8 cellular contexts compared by ENCODE assay signal in the genomic region with DNA sequence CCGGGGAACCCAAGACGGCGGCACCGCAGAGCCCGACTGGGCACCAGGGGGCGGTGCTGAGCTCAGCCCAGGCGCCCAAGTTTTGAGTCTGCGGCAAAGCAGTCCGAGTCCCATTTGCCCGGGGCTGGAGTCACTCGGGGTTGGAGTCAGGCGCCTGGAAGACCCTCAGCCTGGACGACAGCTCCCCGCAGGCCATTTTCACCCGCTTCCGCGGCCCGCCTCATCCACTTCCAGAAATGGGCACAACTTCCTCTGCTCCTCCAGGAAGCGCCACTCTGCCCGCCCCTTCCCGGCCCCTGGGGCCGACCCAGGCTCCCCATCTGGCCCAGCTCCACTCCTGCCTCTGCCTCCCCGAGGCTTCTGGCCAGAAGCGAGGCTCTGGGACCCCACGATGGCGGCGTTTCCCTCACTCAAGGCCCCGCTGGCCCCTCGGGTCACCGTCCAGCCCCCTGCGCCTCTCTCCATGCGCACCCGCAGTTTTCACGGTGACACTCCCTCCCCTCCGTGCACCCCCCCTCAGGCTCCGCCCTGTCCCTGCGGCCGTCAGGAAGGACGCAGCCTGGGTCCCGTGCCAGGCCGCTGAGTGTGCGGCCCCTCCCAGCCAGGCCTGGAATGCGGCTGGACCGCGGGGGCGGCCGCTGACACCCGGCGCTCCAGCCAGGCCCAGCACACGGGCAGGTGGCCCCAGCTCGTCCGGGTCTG. TPM values are rescaled to one million over a fixed set of nuclear protein-coding genes. Genes with fewer than 3 reads are reported as not detected.
DNase-seq lines count a peak whose midpoint lies in the region; ATAC-seq and TF ChIP-seq lines count a peak whose summit lies in the region.

No MANE protein-coding gene starts in this region.

- peak; percentile 85 for DNase-seq in DMS114 treated with DMSO at 0.1 percent for 48 hours (lab: John Stamatoyannopoulos, UW; ENCODE audit: unreplicated experiment)
- DNase-seq in GM23338 (ENCODE audit: low spot score) = peak; percentile 92
- peak; percentile 71 for DNase-seq in NCI-H1105 (lab: John Stamatoyannopoulos, UW)
- DNase-seq in anterior cingulate cortex (lab: John Stamatoyannopoulos, UW) = peak; percentile 19 to 97 (median 84)
- DNase-seq in right atrium auricular region (ENCODE audit: low spot score) = peak; percentile 95
- peak; percentile 97 to 98 for DNase-seq in psoas muscle
- DNase-seq in vagina (ENCODE audit: extremely low spot score in 2 of 2) = peak in 1 of 2 donors; percentile 94

- ATAC-seq in GM23338 = peak; percentile 66
- peak; percentile 82 to 86 (median 84) for ATAC-seq in psoas muscle

- peak in 1 of 2 donors; percentile 68 for TF ChIP-seq POLR2A in vagina (IDR thresholded peaks at IDR 0.05)

- H3K4me1 ChIP-seq in GM23338 (ENCODE audit: insufficient read depth) (peaks cover 17% of the 10 kb centered on the region), right atrium auricular region (peaks cover 0 to 58% of the 10 kb centered on the region in 2 donors), psoas muscle (peaks cover 32% of the 10 kb centered on the region), vagina (peaks cover 35% of the 10 kb centered on the region)

- peak overlapping the region; percentile 93 for H3K27ac Mint-ChIP-seq in GM23338
- peak overlapping the region; percentile 91 for H3K27ac Mint-ChIP-seq in T-helper 1 cell treated with Interleukin-12 subunit alpha and Interleukin-12 subunit beta and Interleukin-4 antibody, amounts not matched to agents 30 μg/mL and 1 μg/mL, for 36 hours

- no peaks in the 10 kb centered on the region for H3K9me2 ChIP-seq in GM23338 (ENCODE audit: insufficient read depth)

- H3K4me2 ChIP-seq in GM23338 = peak overlapping the region; percentile 95

- peak overlapping the region; percentile 87 for H3K4me3 ChIP-seq in GM23338
- H3K4me3 ChIP-seq in right atrium auricular region = peak overlapping the region; percentile 50 to 64
- peak overlapping the region; percentile 88 for H3K4me3 ChIP-seq in psoas muscle
- H3K4me3 ChIP-seq in vagina = peak overlapping the region; percentile 51 to 74

- peaks cover 3% of the 10 kb centered on the region; the same call in 1 of the 3 replicates for H3K9me3 Mint-ChIP-seq in GM23338
- no peaks in the 10 kb centered on the region for H3K9me3 Mint-ChIP-seq in T-helper 1 cell treated with Interleukin-12 subunit alpha and Interleukin-12 subunit beta and Interleukin-4 antibody, amounts not matched to agents 30 μg/mL and 1 μg/mL, for 36 hours

- peak overlapping the region; percentile 73 for H3K4me3 Mint-ChIP-seq in GM23338
- H3K4me3 Mint-ChIP-seq in T-helper 1 cell treated with Interleukin-12 subunit alpha and Interleukin-12 subunit beta and Interleukin-4 antibody, amounts not matched to agents 30 μg/mL and 1 μg/mL, for 36 hours = peak overlapping the region; percentile 74

- WGBS in psoas muscle, 3 donors = 0 to 1% (median 1%) methylated on average over 49 to 52 of the region's 52 CpGs

- TF ChIP-seq CTCF in GM23338 (conservative IDR thresholded peaks at IDR 0.05; ENCODE audit: low read depth in 2 of 2) (peak; percentile 87 to 94), right atrium auricular region (IDR thresholded peaks at IDR 0.05) (peak; percentile 96 to 97), psoas muscle (IDR thresholded peaks at IDR 0.05) (peak; percentile 93), vagina (IDR thresholded peaks at IDR 0.05) (peak; percentile 92 to 94 (median 94))

- peak overlapping the region; percentile 95 for H2AFZ ChIP-seq in GM23338

- H3K27ac ChIP-seq in GM23338 (ENCODE audit: low read depth) (peak overlapping the region; percentile 98), right atrium auricular region (peak overlapping the region; percentile 98 to 100), psoas muscle (peak overlapping the region; percentile 99), vagina (peak overlapping the region; percentile 93)

- intact Hi-C loops in psoas muscle (cut with DNase I) (loop anchor here (2.0 kb wide), 2 partner anchors 22 to 44 kb away; partner anchors contain the start of gene BLVRB (in 1 of the 2)), vagina (cut with DNase I) (loop anchor here (2.0 kb wide), 1 partner anchor 22 kb away; no protein-coding TSS in a partner anchor)

- peaks cover 10% of the 10 kb centered on the region for H3K27me3 Mint-ChIP-seq in GM23338 (ENCODE audit: insufficient read depth, low read depth, poor library complexity)
- no peaks in the 10 kb centered on the region for H3K27me3 Mint-ChIP-seq in T-helper 1 cell treated with Interleukin-12 subunit alpha and Interleukin-12 subunit beta and Interleukin-4 antibody, amounts not matched to agents 30 μg/mL and 1 μg/mL, for 36 hours (ENCODE audit: low read depth)

- no peaks in the 10 kb centered on the region for H3K27me3 ChIP-seq in GM23338 (ENCODE audit: insufficient read depth)
- H3K27me3 ChIP-seq in right atrium auricular region = no peaks in the 10 kb centered on the region
- no peaks in the 10 kb centered on the region for H3K27me3 ChIP-seq in psoas muscle (ENCODE audit: insufficient read depth in 3 of 3, low read length in 2 of 3)
- no peaks in the 10 kb centered on the region for H3K27me3 ChIP-seq in vagina

- no peaks in the 10 kb centered on the region for H3F3A ChIP-seq in GM23338 (replicated peaks; ENCODE audit: low read depth)

- H3K79me2 ChIP-seq in GM23338 (replicated peaks; ENCODE audit: insufficient read depth) = no peaks in the 10 kb centered on the region; the same call in none of the 2 replicates

- peaks cover 25% of the 10 kb centered on the region for H3K4me1 Mint-ChIP-seq in GM23338
- peaks cover 44% of the 10 kb centered on the region for H3K4me1 Mint-ChIP-seq in T-helper 1 cell treated with Interleukin-12 subunit alpha and Interleukin-12 subunit beta and Interleukin-4 antibody, amounts not matched to agents 30 μg/mL and 1 μg/mL, for 36 hours (ENCODE audit: low read depth)

- no peaks in the 10 kb centered on the region for H4K20me1 ChIP-seq in GM23338 (replicated peaks; ENCODE audit: insufficient read depth)

- H3K36me3 ChIP-seq in GM23338 (ENCODE audit: insufficient read depth) (no peaks in the 10 kb centered on the region), right atrium auricular region (peaks cover 22% of the 10 kb centered on the region), psoas muscle (ENCODE audit: insufficient read depth in 1 of 2, low read depth in 1 of 2) (peaks cover 0 to 21% of the 10 kb centered on the region in 2 donors), vagina (peaks cover 0 to 10% of the 10 kb centered on the region in 2 donors)

- H3K36me3 Mint-ChIP-seq in GM23338 (ENCODE audit: low read depth) = peaks cover 12% of the 10 kb centered on the region
- peaks cover 10% of the 10 kb centered on the region for H3K36me3 Mint-ChIP-seq in T-helper 1 cell treated with Interleukin-12 subunit alpha and Interleukin-12 subunit beta and Interleukin-4 antibody, amounts not matched to agents 30 μg/mL and 1 μg/mL, for 36 hours (ENCODE audit: low read depth)

- H3K9me3 ChIP-seq in right atrium auricular region (no peaks in the 10 kb centered on the region), psoas muscle (no peaks in the 10 kb centered on the region), vagina (no peaks in the 10 kb centered on the region)

TF ChIP-seq in GM23338, 12 proteins besides CTCF, POLR2A, EP300 and RAD21 (continues in another document):
- TF ChIP-seq POLR2AphosphoS5 (IDR thresholded peaks at IDR 0.05; ENCODE audit: low read depth) (peak; percentile 80), ZNF114 (CRISPR knock-in tag; IDR thresholded peaks at IDR 0.05) (no peak)

RNA-seq across cellular contexts. Expression of gene SERTAD1, which starts 4.9 kb away (rescaled TPM):
- 5.1 and 9.1 TPM in 2 replicates for total RNA-seq in GM23338 (2014; rRNA removed; shearing (Covaris generic))
- polyA plus RNA-seq in GM23338 (2016; fragmentation: Nextera tagmentation; extraction: Ambion mirVana) = 4.6 and 5.0 TPM in 2 replicates
- 10 to 100 TPM; 12.7 to 27.2 TPM for total RNA-seq in right atrium auricular region
- total RNA-seq in psoas muscle = 10 to 100 TPM; 10.5 to 24.0 (median 20.2) TPM
- polyA plus RNA-seq in psoas muscle = 10 to 100 TPM; 10.7 to 88.7 (median 17.3) TPM
- total RNA-seq in vagina = 14.2 TPM

RNA-seq across cellular contexts. Expression of gene PRX, which starts 7.7 kb away (rescaled TPM):
- 4.2 and 4.3 TPM in 2 replicates for total RNA-seq in GM23338 (2014; rRNA removed; shearing (Covaris generic))
- polyA plus RNA-seq in GM23338 (2016; fragmentation: Nextera tagmentation; extraction: Ambion mirVana) (4.1 and 4.2 TPM in 2 replicates), psoas muscle (1 to 10 TPM; 1.9 to 2.1 (median 2.1) TPM)
- total RNA-seq in right atrium auricular region (1 to 10 TPM; 4.8 to 5.1 TPM), psoas muscle (1 to 10 TPM; 1.4 to 3.3 (median 2.8) TPM), vagina (3.2 TPM)

RNA-seq across cellular contexts. Expression of gene SERTAD3, which starts 23.2 kb away (rescaled TPM):
- total RNA-seq in GM23338 (2014; rRNA removed; shearing (Covaris generic)) = 15.4 and 21.3 TPM in 2 replicates
- polyA plus RNA-seq in GM23338 (2016; fragmentation: Nextera tagmentation; extraction: Ambion mirVana) (24.1 and 27.9 TPM in 2 replicates), psoas muscle (10 to 100 TPM; 12.7 to 30.0 (median 13.8) TPM)
- total RNA-seq in right atrium auricular region (10 to 100 TPM; 19.2 to 25.4 TPM), psoas muscle (10 to 100 TPM; 16.0 to 29.0 (median 26.0) TPM), vagina (42.0 TPM)

RNA-seq across cellular contexts. Expression of gene HIPK4, which starts 30.9 kb away (rescaled TPM):
- 0.52 TPM in 1 of 2 replicates, not detected in the other for total RNA-seq in GM23338 (2014; rRNA removed; shearing (Covaris generic))
- 0.21 and 0.37 TPM in 2 replicates for polyA plus RNA-seq in GM23338 (2016; fragmentation: Nextera tagmentation; extraction: Ambion mirVana)
- 1 to 10 TPM in 1 of 2 donors, not detected in 1; 1.0 TPM for total RNA-seq in right atrium auricular region
- under 1 TPM in 2 of 4 donors, not detected in 2; 0.08 to 0.11 TPM for total RNA-seq in psoas muscle
- polyA plus RNA-seq in psoas muscle = under 1 TPM in 1 of 3 donors, not detected in 2; 0.03 TPM
- total RNA-seq in vagina = 0.74 TPM

RNA-seq across cellular contexts. Expression of gene BLVRB, which starts 44.6 kb away (rescaled TPM):
- 51.7 and 53.7 TPM in 2 replicates for total RNA-seq in GM23338 (2014; rRNA removed; shearing (Covaris generic))
- polyA plus RNA-seq in GM23338 (2016; fragmentation: Nextera tagmentation; extraction: Ambion mirVana) (43.7 and 45.6 TPM in 2 replicates), psoas muscle (100 to 1,000 TPM; 167 to 204 (median 172) TPM)
- total RNA-seq in right atrium auricular region (100 to 1,000 TPM; 123 to 199 TPM), psoas muscle (100 to 1,000 TPM in 2 of 4 donors, 10 to 100 TPM in 2; 74.1 to 189 (median 114) TPM), vagina (357 TPM)
